Comparison of ENCODE assay signal across 19 cellular contexts in the genomic region with DNA sequence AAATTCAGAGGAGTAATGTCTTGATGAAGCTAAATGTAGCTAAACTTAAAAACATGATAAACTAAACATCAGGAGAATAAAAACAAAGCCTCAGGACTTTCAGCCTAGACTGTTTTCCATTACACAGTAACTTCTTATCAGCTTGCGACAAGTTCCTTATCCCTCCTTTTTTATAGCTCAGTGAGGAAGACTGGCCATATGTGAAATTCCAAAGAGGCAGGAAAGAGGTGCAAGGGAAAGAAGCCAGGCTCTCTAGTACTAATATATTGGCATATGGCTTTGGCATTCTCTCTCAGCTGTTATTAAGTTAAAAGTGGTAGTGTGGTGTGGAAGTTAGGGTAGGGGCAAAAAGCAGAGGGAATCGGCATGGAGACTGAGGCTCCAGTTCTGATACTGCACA. TPM values are rescaled to one million over a fixed set of nuclear protein-coding genes. Genes with fewer than 3 reads are reported as not detected.
DNase-seq lines count a peak whose midpoint lies in the region; ATAC-seq, FAIRE-seq and TF ChIP-seq lines count a peak whose summit lies in the region.
"Had no signal": no experiment of that assay in that cellular context is flagged by ENCODE, and none has a peak within 500 bp of the region (broad histone marks: within the 10 kb centered on the region; RNA-seq: fewer than 3 reads in every experiment).

No MANE protein-coding gene starts in this region.

- peak; percentile 46 for FAIRE-seq in GM18507 (lab: Jason Lieb, UNC)
- no peak for FAIRE-seq in endothelial cell of umbilical vein (lab: Jason Lieb, UNC)
- FAIRE-seq: GM12892, H1 had no signal

- H3K4me1 ChIP-seq in endothelial cell of umbilical vein (ENCODE audit: control insufficient read depth, extremely low read depth, insufficient read depth, low read length) = peaks cover 20% of the 10 kb centered on the region
- H3K4me1 ChIP-seq in hepatocyte (ENCODE audit: insufficient read depth) = peaks cover 5% of the 10 kb centered on the region

- 29% methylated on average over 2 of the region's 2 CpGs for WGBS in hepatocyte (ENCODE audit: low lambda C conversion rate, missing lambda C conversion rate)

- no peak for ATAC-seq in HG03097 (IDR thresholded peaks at IDR 0.05; ENCODE audit: low FRiP score, unreplicated experiment)
- no peak for ATAC-seq in natural killer cell
- ATAC-seq: CD8-positive, alpha-beta T cell had no signal

- no peaks in the 10 kb centered on the region for H3K9me3 Mint-ChIP-seq in natural killer cell
- H3K9me3 Mint-ChIP-seq: CD8-positive, alpha-beta T cell had no signal

- no peak for TF ChIP-seq POLR2A in endothelial cell of umbilical vein (IDR thresholded peaks at IDR 0.05; ENCODE audit: low read depth, low read length)

- H3K4me3 Mint-ChIP-seq in natural killer cell = no peak overlapping the region
- H3K4me3 Mint-ChIP-seq: CD8-positive, alpha-beta T cell had no signal

- TF ChIP-seq CTCF in endothelial cell of umbilical vein (IDR thresholded peaks at IDR 0.05; ENCODE audit: extremely low read depth in 1 of 2, insufficient read depth in 1 of 2, low read depth in 1 of 2, low read length in 2 of 2) (no peak), hepatocyte (IDR thresholded peaks at IDR 0.05; ENCODE audit: poor library complexity) (no peak), natural killer cell (IDR thresholded peaks at IDR 0.05) (no peak)

- H4K20me1 ChIP-seq in endothelial cell of umbilical vein (replicated peaks; ENCODE audit: control insufficient read depth, extremely low read depth, insufficient read depth, low read length) (no peaks in the 10 kb centered on the region), hepatocyte (ENCODE audit: insufficient read depth, poor library complexity, severe bottlenecking) (no peaks in the 10 kb centered on the region)

- BruUV-seq in endothelial cell of umbilical vein (replicated peaks; lab: Mats Ljungman, UMichigan) = no TSS peak

- H3K79me2 ChIP-seq in endothelial cell of umbilical vein (ENCODE audit: control insufficient read depth, insufficient read depth, low read length) (peaks cover 4% of the 10 kb centered on the region), hepatocyte (peaks cover 30% of the 10 kb centered on the region)

- peaks cover 7% of the 10 kb centered on the region for H3K36me3 Mint-ChIP-seq in natural killer cell

- no peaks in the 10 kb centered on the region for H3K9me1 ChIP-seq in endothelial cell of umbilical vein (replicated peaks; ENCODE audit: control insufficient read depth, extremely low read depth, insufficient read depth, low read length)

- CTCF ChIA-PET in endothelial cell of umbilical vein (lab: Charles Lee) = interaction anchor here (0.9 to 1.4 kb wide), 7 partner anchors 10 to 183 kb away, joined by 3 to 5 read pairs (median 3); partner anchors contain the start of gene TIMMDC1

- no peaks in the 10 kb centered on the region for H3K27me3 Mint-ChIP-seq in natural killer cell (ENCODE audit: low read depth in 2 of 2)

- H3K27me3 ChIP-seq in endothelial cell of umbilical vein (ENCODE audit: control insufficient read depth in 2 of 2, insufficient read depth in 2 of 2, low read length in 2 of 2) (no peaks in the 10 kb centered on the region), hepatocyte (no peaks in the 10 kb centered on the region)
- H3K27me3 ChIP-seq: BE2C had no signal

- H3K9me2 ChIP-seq in hepatocyte (replicated peaks; ENCODE audit: insufficient read depth) = no peaks in the 10 kb centered on the region

- no peaks in the 10 kb centered on the region for H3K9me3 ChIP-seq in endothelial cell of umbilical vein (replicated peaks; ENCODE audit: control insufficient read depth, insufficient read depth, low read length)
- no peaks in the 10 kb centered on the region for H3K9me3 ChIP-seq in hepatocyte (ENCODE audit: low read depth)
- H3K9me3 ChIP-seq: BE2C had no signal

- peaks cover 0 to 4% of the 10 kb centered on the region in 2 experiments for H3K36me3 ChIP-seq in endothelial cell of umbilical vein (ENCODE audit: control insufficient read depth in 2 of 2, extremely low read depth in 1 of 2, insufficient read depth in 2 of 2, low read length in 2 of 2)
- peaks cover 3% of the 10 kb centered on the region for H3K36me3 ChIP-seq in hepatocyte (replicated peaks; ENCODE audit: insufficient read depth, low read depth)

- POLR2A ChIA-PET in endothelial cell of umbilical vein (lab: Charles Lee) = no interaction called here

- H3K4me1 Mint-ChIP-seq in natural killer cell = peaks cover 33 to 36% of the 10 kb centered on the region in 2 donors

- H2AFZ ChIP-seq in endothelial cell of umbilical vein (ENCODE audit: low read depth, low read length) = no peak overlapping the region
- no peak overlapping the region for H2AFZ ChIP-seq in hepatocyte

- peak overlapping the region in 1 of 2 donors; percentile 48 for H3K27ac Mint-ChIP-seq in natural killer cell
- H3K27ac Mint-ChIP-seq: CD8-positive, alpha-beta T cell had no signal

- dilution Hi-C loops in endothelial cell of umbilical vein (cut with MboI; ENCODE audit: extremely low pct_ligation_motif_present, low sequenced_read_pairs) = no loop called here

- H3K4me2 ChIP-seq in endothelial cell of umbilical vein (ENCODE audit: insufficient read depth, low read length) = no peak overlapping the region
- no peak overlapping the region for H3K4me2 ChIP-seq in hepatocyte

- H3K9ac ChIP-seq in endothelial cell of umbilical vein (replicated peaks; ENCODE audit: extremely low read depth, insufficient read depth, low read length) = no peak overlapping the region

- H3K27ac ChIP-seq in endothelial cell of umbilical vein (ENCODE audit: insufficient read depth, low read depth, low read length) = no peak overlapping the region
- H3K27ac ChIP-seq in hepatocyte = peak overlapping the region; percentile 69
- H3K27ac ChIP-seq: 22Rv1 had no signal

- intact Hi-C loops in endothelial cell of umbilical vein (cut with micrococcal nuclease) (no loop called here), natural killer cell (cut with micrococcal nuclease) (loop anchor here (10.0 kb wide), 1 partner anchor 422 kb away; the partner anchor contains the start of gene GSK3B)

- DNase-seq in DMS 273 (lab: John Stamatoyannopoulos, UW; ENCODE audit: unreplicated experiment) = peak; percentile 17
- no peak for DNase-seq in DMS 273 treated with DMSO at 0.1 percent for 48 hours (lab: John Stamatoyannopoulos, UW)
- no peak for DNase-seq in GM18507 (ENCODE audit: extremely low spot score, insufficient read length, low read depth)
- peak; percentile 46 for DNase-seq in endothelial cell of umbilical vein (ENCODE audit: low read depth, low spot score)
- no peak for DNase-seq in hepatocyte (ENCODE audit: low spot score)
- DNase-seq in NCI-H69 (lab: John Stamatoyannopoulos, UW) = no peak
- DNase-seq in natural killer cell = no peak
- DNase-seq: BE2C; CD8-positive, alpha-beta T cell; DND-41; GDM1; KBM-7; NCI-H1048; NCI-H510A treated with DMSO at 0.1 percent for 48 hours had no signal

- no peak overlapping the region for H3K4me3 ChIP-seq in endothelial cell of umbilical vein (replicated peaks in 1 of 3; ENCODE audit: insufficient read depth in 1 of 3, low read depth in 1 of 3, low read length in 3 of 3)
- H3K4me3 ChIP-seq in hepatocyte = no peak overlapping the region

TF ChIP-seq in endothelial cell of umbilical vein, 7 proteins besides CTCF, POLR2A, EP300 and RAD21 (continues in another document):
- no peak for TF ChIP-seq POLR2AphosphoS5 (IDR thresholded peaks at IDR 0.05; ENCODE audit: insufficient read depth, low read depth, low read length)
- TF ChIP-seq EZH2 (IDR thresholded peaks at IDR 0.05; ENCODE audit: borderline replicate concordance, low read depth, low read length, severe bottlenecking) = no peak
- no peak for TF ChIP-seq JUN (IDR thresholded peaks at IDR 0.05; ENCODE audit: borderline replicate concordance, insufficient read depth, insufficient read length, low read depth)

RNA-seq across cellular contexts. Expression of gene COX17, which starts 4.4 kb away (rescaled TPM):
- total RNA-seq in endothelial cell of umbilical vein (31.3 and 37.6 TPM in 2 replicates), hepatocyte (27.0 and 28.3 TPM in 2 replicates), natural killer cell (10 to 100 TPM; 35.6 to 44.8 (median 40.6) TPM)
- polyA plus RNA-seq in endothelial cell of umbilical vein (15.3 and 19.8 TPM in 2 replicates), hepatocyte (80.7 and 87.2 TPM in 2 replicates)
- 29.5 and 31.5 TPM in 2 replicates for polyA plus RNA-seq in endothelial cell of umbilical vein (2011; cell fraction: cytosol; rRNA removed)
- polyA plus RNA-seq in endothelial cell of umbilical vein (2011; cell fraction: nucleus; rRNA removed) = 7.1 and 10.8 TPM in 2 replicates
- 34.2 and 44.9 TPM in 2 replicates for polyA plus RNA-seq in endothelial cell of umbilical vein (2012)
- polyA minus RNA-seq in endothelial cell of umbilical vein = 9.2 and 9.8 TPM in 2 replicates
- 19.5 TPM for polyA minus RNA-seq in endothelial cell of umbilical vein (2011; cell fraction: cytosol; rRNA and poly(A)+ RNA removed)
- polyA minus RNA-seq in endothelial cell of umbilical vein (2011; cell fraction: nucleus; rRNA and poly(A)+ RNA removed) = 11.0 and 11.2 TPM in 2 replicates

RNA-seq across cellular contexts. Expression of gene POPDC2, which starts 12.4 kb away (rescaled TPM):
- total RNA-seq in endothelial cell of umbilical vein (0.66 TPM in 1 of 2 replicates, not detected in the other), hepatocyte (2.7 and 3.9 TPM in 2 replicates), natural killer cell (1 to 10 TPM; 6.2 to 8.0 (median 7.9) TPM)
- polyA plus RNA-seq in endothelial cell of umbilical vein (0.57 and 1.3 TPM in 2 replicates), hepatocyte (1.2 and 1.6 TPM in 2 replicates)
- polyA plus RNA-seq in endothelial cell of umbilical vein (2011; cell fraction: cytosol; rRNA removed) = 0.17 and 0.32 TPM in 2 replicates
- 1.7 and 2.5 TPM in 2 replicates for polyA plus RNA-seq in endothelial cell of umbilical vein (2011; cell fraction: nucleus; rRNA removed)
- 0.15 and 0.43 TPM in 2 replicates for polyA plus RNA-seq in endothelial cell of umbilical vein (2012)
- 0.42 and 1.6 TPM in 2 replicates for polyA minus RNA-seq in endothelial cell of umbilical vein
- not detected for polyA minus RNA-seq in endothelial cell of umbilical vein (2011; cell fraction: cytosol; rRNA and poly(A)+ RNA removed)
- 0.67 and 3.5 TPM in 2 replicates for polyA minus RNA-seq in endothelial cell of umbilical vein (2011; cell fraction: nucleus; rRNA and poly(A)+ RNA removed)

RNA-seq across cellular contexts. Expression of gene CFAP91, which starts 30.0 kb away (rescaled TPM):
- 0.40 and 0.51 TPM in 2 replicates for total RNA-seq in endothelial cell of umbilical vein
- polyA plus RNA-seq in endothelial cell of umbilical vein = 0.54 and 1.0 TPM in 2 replicates
- 0.43 and 0.49 TPM in 2 replicates for polyA plus RNA-seq in endothelial cell of umbilical vein (2011; cell fraction: cytosol; rRNA removed)
- polyA plus RNA-seq in endothelial cell of umbilical vein (2011; cell fraction: nucleus; rRNA removed) = 3.8 and 5.8 TPM in 2 replicates
- not detected in 2 replicates for polyA plus RNA-seq in endothelial cell of umbilical vein (2012)
- 1.1 and 2.2 TPM in 2 replicates for polyA minus RNA-seq in endothelial cell of umbilical vein
- polyA minus RNA-seq in endothelial cell of umbilical vein (2011; cell fraction: cytosol; rRNA and poly(A)+ RNA removed) = not detected
- polyA minus RNA-seq in endothelial cell of umbilical vein (2011; cell fraction: nucleus; rRNA and poly(A)+ RNA removed) = 2.6 and 4.1 TPM in 2 replicates
- 1.4 and 2.3 TPM in 2 replicates for total RNA-seq in hepatocyte
- polyA plus RNA-seq in hepatocyte = 0.77 TPM in 1 of 2 replicates, not detected in the other
- under 1 TPM in 1 of 3 donors, not detected in 2; 0.14 TPM for total RNA-seq in natural killer cell
- total RNA-seq: CD8-positive, alpha-beta T cell had no signal
- polyA plus RNA-seq: AG04450 had no signal

Comparison
In these comparisons a context has a peak if more than half of its experiments do, and no peak if none do; other contexts are left out.
1. DNase-seq: peak in DMS 273 (single experiment) and endothelial cell of umbilical vein (single experiment); none in DMS 273 treated with DMSO at 0.1 percent for 48 hours (single experiment), GM18507 (single experiment), hepatocyte (single experiment), NCI-H69 (single experiment) and natural killer cell (single experiment).